ENCODE assay signal across 22 cellular contexts in genomic region chr20:43583133-43583864, GRCh38. TPM values are rescaled to one million over a fixed set of nuclear protein-coding genes. Genes with fewer than 3 reads are reported as not detected.
DNase-seq lines count a peak whose midpoint lies in the region; ATAC-seq and TF ChIP-seq lines count a peak whose summit lies in the region.
"Had no signal": no experiment of that assay in that cellular context is flagged by ENCODE, and none has a peak within 500 bp of the region (broad histone marks: within the 10 kb centered on the region; RNA-seq: fewer than 3 reads in every experiment).

No MANE protein-coding gene starts in this region.

- ATAC-seq in IMR-90 (ENCODE audit: low read depth): no peak
- ATAC-seq: activated CD8-positive, alpha-beta memory T cell treated with anti-CD3 and anti-CD28 coated beads, Interleukin-2, amount 10 ng/mL, durations not matched to agents 7 days and 5 days; PC-3; stimulated activated naive CD8-positive, alpha-beta T cell treated with anti-CD3 and anti-CD28 coated beads, Interleukin-15, Interleukin-2, amounts not matched to agents 100 U/mL and 50 U/mL, for 24 hours had no signal

- no peaks in the 10 kb centered on the region for H4K20me1 ChIP-seq in IMR-90 (ENCODE audit: insufficient read depth, low read length)

- no peak overlapping the region for H3K27ac Mint-ChIP-seq in activated T-helper 2 cell treated with anti-CD3 and anti-CD28 coated beads, Interferon-gamma antibody, Interleukin-2, Interleukin-4, amounts not matched to agents 10 μg/mL and 5 μg/mL and 100 μg/mL, durations not matched to agents 14 hours and 24 hours and 36 hours
- H3K27ac Mint-ChIP-seq: activated CD8-positive, alpha-beta memory T cell treated with anti-CD3 and anti-CD28 coated beads, Interleukin-2, amount 10 ng/mL, durations not matched to agents 7 days and 5 days; dendritic cell treated with granulocyte-macrophage colony-stimulating factor and Interleukin-4, amounts not matched to agents 40 ng/mL and 50 ng/mL, for 4 days had no signal

- no peak overlapping the region for H3K23ac ChIP-seq in IMR-90 (ENCODE audit: low read depth, low read length)

- DNase-seq in IMR-90 (no peak), SJCRH30 (no peak), fibroblast of peridontal ligament (ENCODE audit: extremely low read depth) (peak; percentile 2), ascending aorta (ENCODE audit: low spot score in 2 of 2) (no peak), tibial nerve (ENCODE audit: low spot score in 2 of 2) (no peak)
- no peak for DNase-seq in activated T-helper 2 cell treated with anti-CD3 and anti-CD28 coated beads, Interferon-gamma antibody, Interleukin-2, Interleukin-4, amounts not matched to agents 10 μg/mL and 5 μg/mL and 100 μg/mL, durations not matched to agents 14 hours and 24 hours and 36 hours (ENCODE audit: low spot score)
- no peak for DNase-seq in activated CD8-positive, alpha-beta memory T cell treated with anti-CD3 and anti-CD28 coated beads for 24 hours
- DNase-seq: activated CD4-positive, alpha-beta T cell treated with anti-CD3 and anti-CD28 coated beads, Interleukin-2, amount 50 U/mL, for 1 hour; activated CD8-positive, alpha-beta memory T cell treated with anti-CD3 and anti-CD28 coated beads, Interleukin-2, amount 10 ng/mL, durations not matched to agents 7 days and 5 days; activated naive CD4-positive, alpha-beta T cell; activated T-cell treated with anti-CD3 and anti-CD28 coated beads, Interleukin-2, amount 50 U/mL, for 48 hours; esophagus squamous epithelium; NCI-H1436 treated with DMSO at 0.1 percent for 48 hours; stimulated activated naive CD8-positive, alpha-beta T cell treated with anti-CD3 and anti-CD28 coated beads, Interleukin-15, Interleukin-2, amounts not matched to agents 100 U/mL and 50 U/mL, for 24 hours; T-helper 9 cell had no signal

- H2BK20ac ChIP-seq in IMR-90 (ENCODE audit: low read depth, low read length): 0 out of 2 replicates have a peak overlapping the region, but pooled peaks have one; percentile 26

- H2BK5ac ChIP-seq in IMR-90 (ENCODE audit: low read depth, low read length, poor library complexity, severe bottlenecking): peak overlapping the region; percentile 30

- H3K36me3 ChIP-seq in IMR-90 (ENCODE audit: control insufficient read depth, insufficient read depth, low read length): no peaks in the 10 kb centered on the region
- H3K36me3 ChIP-seq in SJCRH30: no peaks in the 10 kb centered on the region
- H3K36me3 ChIP-seq in subcutaneous abdominal adipose tissue (ENCODE audit: control insufficient read depth in 5 of 5, insufficient read depth in 5 of 5, low read length in 5 of 5): peaks cover 0 to 2% (median 0%) of the 10 kb centered on the region in 5 donors
- H3K36me3 ChIP-seq in ascending aorta: no peaks in the 10 kb centered on the region
- no peaks in the 10 kb centered on the region for H3K36me3 ChIP-seq in tibial nerve
- H3K36me3 ChIP-seq: esophagus squamous epithelium, neutrophil had no signal

- no peak overlapping the region for H4K8ac ChIP-seq in IMR-90 (ENCODE audit: low read depth in 2 of 2, low read length in 2 of 2)

- H3K4me1 Mint-ChIP-seq in activated T-helper 2 cell treated with anti-CD3 and anti-CD28 coated beads, Interferon-gamma antibody, Interleukin-2, Interleukin-4, amounts not matched to agents 10 μg/mL and 5 μg/mL and 100 μg/mL, durations not matched to agents 14 hours and 24 hours and 36 hours (ENCODE audit: low read depth): no peaks in the 10 kb centered on the region

- peaks cover 7% of the 10 kb centered on the region for H3K9me1 ChIP-seq in IMR-90 (ENCODE audit: insufficient read depth, low read length)

- no peaks in the 10 kb centered on the region for H3K36me3 Mint-ChIP-seq in activated T-helper 2 cell treated with anti-CD3 and anti-CD28 coated beads, Interferon-gamma antibody, Interleukin-2, Interleukin-4, amounts not matched to agents 10 μg/mL and 5 μg/mL and 100 μg/mL, durations not matched to agents 14 hours and 24 hours and 36 hours (ENCODE audit: low read depth)
- H3K36me3 Mint-ChIP-seq: activated CD8-positive, alpha-beta memory T cell treated with anti-CD3 and anti-CD28 coated beads, Interleukin-2, amount 10 ng/mL, durations not matched to agents 7 days and 5 days; CD14-positive monocyte; type B pancreatic cell had no signal

- no peak overlapping the region for H3K4ac ChIP-seq in IMR-90 (ENCODE audit: low read depth, low read length)

- TF ChIP-seq RAD21 in IMR-90 (IDR thresholded peaks at IDR 0.05; ENCODE audit: low read length): no peak

- TF ChIP-seq EP300 in tibial nerve (IDR thresholded peaks at IDR 0.05): no peak

- no peak overlapping the region for H3K4me2 ChIP-seq in IMR-90 (ENCODE audit: low read depth, low read length)

- H3K27me3 ChIP-seq in IMR-90 (ENCODE audit: control insufficient read depth, insufficient read depth, low read length) (no peaks in the 10 kb centered on the region), SJCRH30 (no peaks in the 10 kb centered on the region), subcutaneous abdominal adipose tissue (ENCODE audit: control insufficient read depth in 5 of 5, insufficient read depth in 4 of 5, low read length in 5 of 5) (no peaks in the 10 kb centered on the region), ascending aorta (no peaks in the 10 kb centered on the region), tibial nerve (no peaks in the 10 kb centered on the region)
- H3K27me3 ChIP-seq: esophagus squamous epithelium, neutrophil had no signal

- H3K4me3 ChIP-seq in IMR-90 (ENCODE audit: insufficient read depth, low read depth, low read length) (no peak overlapping the region), SJCRH30 (no peak overlapping the region), subcutaneous abdominal adipose tissue (ENCODE audit: low read depth in 1 of 5, low read length in 5 of 5) (no peak overlapping the region), ascending aorta (no peak overlapping the region), tibial nerve (no peak overlapping the region)
- H3K4me3 ChIP-seq: esophagus squamous epithelium had no signal

- no peak overlapping the region for H2AK9ac ChIP-seq in IMR-90 (replicated peaks; ENCODE audit: low read depth, low read length, poor library complexity)

- TF ChIP-seq CTCF in IMR-90 (conservative IDR thresholded peaks at IDR 0.05; ENCODE audit: low read depth, low read length) (no peak), ascending aorta (IDR thresholded peaks at IDR 0.05) (no peak), tibial nerve (IDR thresholded peaks at IDR 0.05) (no peak)

- no peaks in the 10 kb centered on the region for H3K9me3 ChIP-seq in IMR-90 (ENCODE audit: control insufficient read depth, insufficient read depth, low read length)
- no peaks in the 10 kb centered on the region for H3K9me3 ChIP-seq in SJCRH30 (replicated peaks)
- H3K9me3 ChIP-seq in subcutaneous abdominal adipose tissue (ENCODE audit: control insufficient read depth in 5 of 5, low read length in 5 of 5): no peaks in the 10 kb centered on the region
- H3K9me3 ChIP-seq in ascending aorta: no peaks in the 10 kb centered on the region
- no peaks in the 10 kb centered on the region for H3K9me3 ChIP-seq in tibial nerve
- H3K9me3 ChIP-seq: esophagus squamous epithelium, neutrophil had no signal

- H4K5ac ChIP-seq in IMR-90 (ENCODE audit: low read depth, low read length): no peak overlapping the region

- intact Hi-C loops in IMR-90 (cut with micrococcal nuclease): no loop called here
- intact Hi-C loops in ascending aorta (cut with DNase I): no loop called here
- intact Hi-C loops in activated T-helper 2 cell treated with anti-CD3 and anti-CD28 coated beads, Interferon-gamma antibody, Interleukin-2, Interleukin-4, amounts not matched to agents 10 μg/mL and 5 μg/mL and 100 μg/mL, durations not matched to agents 14 hours and 24 hours and 36 hours (cut with micrococcal nuclease): no loop called here

- H3K79me1 ChIP-seq in IMR-90 (ENCODE audit: low read depth in 1 of 2, low read length in 2 of 2): no peaks in the 10 kb centered on the region

- in situ Hi-C loops in IMR-90 (cut with MboI; ENCODE audit: low sequenced_read_pairs): no loop called here

- H2AFZ ChIP-seq in IMR-90 (replicated peaks; ENCODE audit: low read length, poor library complexity): no peak overlapping the region

- no peak overlapping the region for H4K91ac ChIP-seq in IMR-90 (ENCODE audit: insufficient read depth, low read depth, low read length)

- CTCF ChIA-PET in IMR-90 (lab: Yijun Ruan, JAX): no interaction called here

- H3K18ac ChIP-seq in IMR-90 (ENCODE audit: low read depth, low read length): no peak overlapping the region

- peak overlapping the region; percentile 41; the same call in 2 of the 3 replicates for H2BK15ac ChIP-seq in IMR-90 (ENCODE audit: low read depth, low read length)

- no TSS peak for BruUV-seq in IMR-90 (replicated peaks; lab: Mats Ljungman, UMichigan)

- H3K9me3 Mint-ChIP-seq in activated T-helper 2 cell treated with anti-CD3 and anti-CD28 coated beads, Interferon-gamma antibody, Interleukin-2, Interleukin-4, amounts not matched to agents 10 μg/mL and 5 μg/mL and 100 μg/mL, durations not matched to agents 14 hours and 24 hours and 36 hours: no peaks in the 10 kb centered on the region
- H3K9me3 Mint-ChIP-seq: CD14-positive monocyte; dendritic cell treated with granulocyte-macrophage colony-stimulating factor and Interleukin-4, amounts not matched to agents 40 ng/mL and 50 ng/mL, for 4 days; type B pancreatic cell had no signal

- H3K56ac ChIP-seq in IMR-90 (ENCODE audit: extremely low read depth, insufficient read depth, low read length): no peak overlapping the region

- dilution Hi-C loops in IMR-90 (cut with HindIII; ENCODE audit: low sequenced_read_pairs, unreplicated experiment): no loop called here

- peak overlapping the region; percentile 70 for H2AK5ac ChIP-seq in IMR-90 (ENCODE audit: low read depth, low read length)

- H3K9ac ChIP-seq in IMR-90 (ENCODE audit: low read depth, low read length) (no peak overlapping the region), subcutaneous abdominal adipose tissue (ENCODE audit: low read length in 5 of 5) (no peak overlapping the region)

- TF ChIP-seq POLR2A in IMR-90 (IDR thresholded peaks at IDR 0.05; ENCODE audit: low read depth, low read length): no peak
- TF ChIP-seq POLR2A in tibial nerve (IDR thresholded peaks at IDR 0.05): no peak

- POLR2A ChIA-PET in IMR-90 (lab: Charles Lee; ENCODE audit: unreplicated experiment): no interaction called here

- peak overlapping the region; percentile 52; the same call in 1 of the 2 replicates for H3K27ac ChIP-seq in IMR-90 (ENCODE audit: insufficient read depth, low read length)
- H3K27ac ChIP-seq in SJCRH30: peak overlapping the region; percentile 80
- peak overlapping the region; percentile 58 for H3K27ac ChIP-seq in subcutaneous abdominal adipose tissue (ENCODE audit: low read depth, low read length)
- H3K27ac ChIP-seq in ascending aorta: no peak overlapping the region
- no peak overlapping the region for H3K27ac ChIP-seq in tibial nerve
- H3K27ac ChIP-seq: esophagus squamous epithelium had no signal

- H3K4me1 ChIP-seq in IMR-90 (ENCODE audit: control insufficient read depth, insufficient read depth, low read length) (peaks cover 8% of the 10 kb centered on the region), SJCRH30 (peaks cover 34% of the 10 kb centered on the region), subcutaneous abdominal adipose tissue (ENCODE audit: control insufficient read depth in 5 of 5, insufficient read depth in 5 of 5, low read length in 5 of 5) (peaks cover 0 to 45% (median 38%) of the 10 kb centered on the region in 5 donors), ascending aorta (no peaks in the 10 kb centered on the region), tibial nerve (no peaks in the 10 kb centered on the region)
- H3K4me1 ChIP-seq: esophagus squamous epithelium had no signal

- peaks cover 6% of the 10 kb centered on the region for H3K27me3 Mint-ChIP-seq in activated T-helper 2 cell treated with anti-CD3 and anti-CD28 coated beads, Interferon-gamma antibody, Interleukin-2, Interleukin-4, amounts not matched to agents 10 μg/mL and 5 μg/mL and 100 μg/mL, durations not matched to agents 14 hours and 24 hours and 36 hours (ENCODE audit: low read depth)
- H3K27me3 Mint-ChIP-seq: activated CD8-positive, alpha-beta memory T cell treated with anti-CD3 and anti-CD28 coated beads, Interleukin-2, amount 10 ng/mL, durations not matched to agents 7 days and 5 days; dendritic cell treated with granulocyte-macrophage colony-stimulating factor and Interleukin-4, amounts not matched to agents 40 ng/mL and 50 ng/mL, for 4 days; type B pancreatic cell had no signal

- H2BK120ac ChIP-seq in IMR-90 (ENCODE audit: low read depth, low read length): no peak overlapping the region; the same call in 1 of the 2 replicates

- 60% methylated on average over 1 of the region's 7 CpGs; no CpG with 5 or more reads in 1 of the 2 experiments for WGBS in IMR-90 (ENCODE audit: extremely low coverage in 2 of 2, insufficient read length in 1 of 2), 2 experiments
- WGBS in tibial nerve, 2 donors: 81 to 85% methylated on average over 7 of the region's 7 CpGs

- H3K14ac ChIP-seq in IMR-90 (replicated peaks; ENCODE audit: low read depth, low read length): no peak overlapping the region

- H3K4me3 Mint-ChIP-seq in activated T-helper 2 cell treated with anti-CD3 and anti-CD28 coated beads, Interferon-gamma antibody, Interleukin-2, Interleukin-4, amounts not matched to agents 10 μg/mL and 5 μg/mL and 100 μg/mL, durations not matched to agents 14 hours and 24 hours and 36 hours (ENCODE audit: low read depth): no peak overlapping the region
- H3K4me3 Mint-ChIP-seq: activated CD8-positive, alpha-beta memory T cell treated with anti-CD3 and anti-CD28 coated beads, Interleukin-2, amount 10 ng/mL, durations not matched to agents 7 days and 5 days; dendritic cell treated with granulocyte-macrophage colony-stimulating factor and Interleukin-4, amounts not matched to agents 40 ng/mL and 50 ng/mL, for 4 days; type B pancreatic cell had no signal

RNA-seq across cellular contexts. Expression of gene IFT52, which starts 7.4 kb away (rescaled TPM):
- 55.6 and 60.8 TPM in 2 replicates for total RNA-seq in IMR-90 (2012; rRNA removed)
- 29.7 and 31.2 TPM in 2 replicates for polyA plus RNA-seq in IMR-90 (2012; rRNA removed)
- 13.8 and 27.8 TPM in 2 replicates for polyA plus RNA-seq in IMR-90 (2012; cell fraction: cytosol; rRNA removed)
- polyA plus RNA-seq in IMR-90 (2012; cell fraction: nucleus; rRNA removed; ENCODE audit: low replicate concordance): 4.8 and 15.4 TPM in 2 replicates
- total RNA-seq in SJCRH30 (2014; rRNA removed; shearing (Covaris generic)): 76.2 and 86.2 TPM in 2 replicates
- 15.2 TPM for total RNA-seq in ascending aorta
- total RNA-seq in activated T-helper 2 cell treated with anti-CD3 and anti-CD28 coated beads, Interferon-gamma antibody, Interleukin-2, Interleukin-4, amounts not matched to agents 10 μg/mL and 5 μg/mL and 100 μg/mL, durations not matched to agents 14 hours and 24 hours and 36 hours: 17.7 and 19.0 TPM in 2 replicates
- total RNA-seq in tibial nerve: 10 to 100 TPM; 17.8 to 29.7 (median 23.1) TPM

RNA-seq across cellular contexts. Expression of gene SGK2, which starts 24.5 kb away (rescaled TPM):
- total RNA-seq in IMR-90 (2012; rRNA removed) (under 0.01 TPM in 1 of 2 replicates, not detected in the other), ascending aorta (0.32 TPM), tibial nerve (1 to 10 TPM in 3 of 4 donors, under 1 TPM in 1; 0.87 to 3.6 (median 1.3) TPM)
- 0.10 TPM in 1 of 2 replicates, not detected in the other for polyA plus RNA-seq in IMR-90 (2012; rRNA removed)
- polyA plus RNA-seq in IMR-90 (2012; cell fraction: cytosol; rRNA removed): not detected in 2 replicates
- 1.4 and 2.0 TPM in 2 replicates for polyA plus RNA-seq in IMR-90 (2012; cell fraction: nucleus; rRNA removed; ENCODE audit: low replicate concordance)
- 0.23 and 0.67 TPM in 2 replicates for total RNA-seq in SJCRH30 (2014; rRNA removed; shearing (Covaris generic))
- 0.25 and 0.32 TPM in 2 replicates for total RNA-seq in activated T-helper 2 cell treated with anti-CD3 and anti-CD28 coated beads, Interferon-gamma antibody, Interleukin-2, Interleukin-4, amounts not matched to agents 10 μg/mL and 5 μg/mL and 100 μg/mL, durations not matched to agents 14 hours and 24 hours and 36 hours
- total RNA-seq: pulmonary artery endothelial cell had no signal
- polyA plus RNA-seq: CD14-positive monocyte had no signal

Comparison
In these comparisons a context has a peak if more than half of its experiments do, and no peak if none do; other contexts are left out.
1. H3K27ac ChIP-seq: peak in IMR-90 (single experiment), SJCRH30 (single experiment) and subcutaneous abdominal adipose tissue (single experiment); none in ascending aorta (0 of 2) and tibial nerve (0 of 4).